In genomic region chr4:85808104-85808503, GRCh38 we compare ENCODE assay signal across 16 cellular contexts.
"Had no signal": no experiment of that assay in that cellular context is flagged by ENCODE, and none has a peak within 500 bp of the region (broad histone marks: within the 10 kb centered on the region; RNA-seq: fewer than 3 reads in every experiment).

No MANE protein-coding gene starts in this region.

- H3K27me3 ChIP-seq: left lung, SJSA1, stomach, vagina had no signal

- H3K36me3 ChIP-seq: left lung, SJSA1, stomach, vagina had no signal

- ATAC-seq: activated CD8-positive, alpha-beta T cell treated with anti-CD3 and anti-CD28 coated beads for 36 hours; esophagus mucosa; left lung; T-cell had no signal

- H3K4me3 Mint-ChIP-seq: activated CD8-positive, alpha-beta T cell treated with anti-CD3 and anti-CD28 coated beads for 36 hours; endodermal cell; T-cell had no signal

- H3K4me1 Mint-ChIP-seq: T-cell had no signal

- H3K9me3 ChIP-seq: left lung, SJSA1, stomach, vagina had no signal

- H3K27ac Mint-ChIP-seq: activated CD8-positive, alpha-beta T cell treated with anti-CD3 and anti-CD28 coated beads for 36 hours; endodermal cell; T-cell had no signal

- H3K4me1 ChIP-seq: left lung, vagina had no signal

- H3K27ac ChIP-seq: left lung, SJSA1, vagina had no signal

- H3K27me3 Mint-ChIP-seq: activated CD8-positive, alpha-beta T cell treated with anti-CD3 and anti-CD28 coated beads for 36 hours; T-cell had no signal

- H3K36me3 Mint-ChIP-seq: brain, T-cell had no signal

- DNase-seq: activated CD4-positive, alpha-beta T cell treated with anti-CD3 and anti-CD28 coated beads for 4 hours; activated CD8-positive, alpha-beta memory T cell treated with anti-CD3 and anti-CD28 coated beads, Interleukin-2, amount 50 U/mL, for 48 hours; activated CD8-positive, alpha-beta T cell treated with anti-CD3 and anti-CD28 coated beads for 36 hours; activated naive CD4-positive, alpha-beta T cell; cerebellar nuclear complex; endodermal cell; glutamatergic neuron; left lung; stimulated activated CD4-positive, alpha-beta T cell treated with anti-CD3 and anti-CD28 coated beads, Interleukin-15, amount 100 ng/mL, for 24 hours; stimulated activated CD4-positive, alpha-beta T cell treated with anti-CD3 and anti-CD28 coated beads, Interleukin-4, amount 100 ng/mL, for 24 hours; stomach; T-cell had no signal

- H3K4me3 ChIP-seq: left lung, SJSA1, stomach, vagina had no signal

- H3K9me3 Mint-ChIP-seq: activated CD8-positive, alpha-beta T cell treated with anti-CD3 and anti-CD28 coated beads for 36 hours; brain; endodermal cell had no signal
